ENCODE assay signal across 24 cellular contexts in the genomic region with DNA sequence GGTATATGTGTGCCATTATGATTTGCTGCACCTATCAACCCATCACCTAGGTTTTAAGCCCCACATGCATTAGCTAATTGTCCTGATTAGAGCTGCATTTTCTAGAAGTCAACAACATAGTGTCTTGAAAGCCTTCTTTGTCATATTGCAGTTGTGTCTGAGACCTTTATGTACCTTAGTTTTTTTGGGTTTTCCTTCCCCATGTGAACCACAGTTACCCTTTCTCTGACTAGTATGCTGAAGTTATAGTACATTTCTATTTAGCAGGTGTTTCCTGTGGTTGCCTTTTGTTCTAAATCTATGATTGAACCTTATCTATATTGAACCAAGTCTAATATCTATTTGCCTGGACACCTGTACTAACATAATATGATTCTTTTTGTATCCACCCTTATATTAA.
"Had no signal": no experiment of that assay in that cellular context is flagged by ENCODE, and none has a peak within 500 bp of the region (broad histone marks: within the 10 kb centered on the region; RNA-seq: fewer than 3 reads in every experiment).

No MANE protein-coding gene starts in this region.

- H3K4me3 ChIP-seq: esophagus squamous epithelium, heart right ventricle, left lung, ovary, psoas muscle, sigmoid colon, thoracic aorta, transverse colon, upper lobe of right lung, vagina had no signal

- H3K9me3 Mint-ChIP-seq: natural killer cell; stimulated activated memory B cell treated with anti-CD40 and anti-IgM and Interleukin-4, amounts not matched to agents 10 μg/mL and 1 μg/mL and 100 μg/mL, for 72 hours; stimulated activated naive CD8-positive, alpha-beta T cell treated with anti-CD3 and anti-CD28 coated beads, Interleukin-15, Interleukin-2, amounts not matched to agents 100 ng/mL and 50 ng/mL, for 24 hours had no signal

- H3K36me3 ChIP-seq: esophagus squamous epithelium, heart right ventricle, left lung, ovary, sigmoid colon, thoracic aorta, transverse colon, upper lobe of right lung, vagina had no signal

- DNase-seq: effector memory CD4-positive, alpha-beta T cell; erythroblast; esophagus squamous epithelium; foreskin melanocyte; glutamatergic neuron; heart right ventricle; hippocampal formation; left cardiac atrium; left lung; natural killer cell; occipital lobe; ovary; posterior cingulate gyrus; psoas muscle; right cardiac atrium; sigmoid colon; stimulated activated CD4-positive, alpha-beta T cell treated with anti-CD3 and anti-CD28 coated beads, Interleukin-2, amount 100 ng/mL, for 24 hours; stimulated activated CD4-positive, alpha-beta T cell treated with anti-CD3 and anti-CD28 coated beads, Interleukin-4, amount 100 ng/mL, for 24 hours; transverse colon; upper lobe of right lung had no signal

- ATAC-seq: heart right ventricle; left cardiac atrium; left lung; natural killer cell; psoas muscle; right cardiac atrium; stimulated activated memory B cell treated with anti-CD40 and anti-IgM and Interleukin-4, amounts not matched to agents 10 μg/mL and 1 μg/mL and 100 μg/mL, for 72 hours; upper lobe of right lung had no signal

- H3K4me3 Mint-ChIP-seq: natural killer cell; stimulated activated memory B cell treated with anti-CD40 and anti-IgM and Interleukin-4, amounts not matched to agents 10 μg/mL and 1 μg/mL and 100 μg/mL, for 72 hours; stimulated activated naive CD8-positive, alpha-beta T cell treated with anti-CD3 and anti-CD28 coated beads, Interleukin-15, Interleukin-2, amounts not matched to agents 100 ng/mL and 50 ng/mL, for 24 hours had no signal

- H3K27ac ChIP-seq: esophagus squamous epithelium, heart right ventricle, left lung, ovary, psoas muscle, sigmoid colon, thoracic aorta, transverse colon, upper lobe of right lung, vagina had no signal

- H3K27ac Mint-ChIP-seq: natural killer cell; stimulated activated memory B cell treated with anti-CD40 and anti-IgM and Interleukin-4, amounts not matched to agents 10 μg/mL and 1 μg/mL and 100 μg/mL, for 72 hours; stimulated activated naive CD8-positive, alpha-beta T cell treated with anti-CD3 and anti-CD28 coated beads, Interleukin-15, Interleukin-2, amounts not matched to agents 100 ng/mL and 50 ng/mL, for 24 hours had no signal

- H3K36me3 Mint-ChIP-seq: natural killer cell; stimulated activated memory B cell treated with anti-CD40 and anti-IgM and Interleukin-4, amounts not matched to agents 10 μg/mL and 1 μg/mL and 100 μg/mL, for 72 hours had no signal

- H3K27me3 Mint-ChIP-seq: stimulated activated memory B cell treated with anti-CD40 and anti-IgM and Interleukin-4, amounts not matched to agents 10 μg/mL and 1 μg/mL and 100 μg/mL, for 72 hours; stimulated activated naive CD8-positive, alpha-beta T cell treated with anti-CD3 and anti-CD28 coated beads, Interleukin-15, Interleukin-2, amounts not matched to agents 100 ng/mL and 50 ng/mL, for 24 hours had no signal

- H3K27me3 ChIP-seq: esophagus squamous epithelium, heart right ventricle, left lung, ovary, sigmoid colon, transverse colon, upper lobe of right lung, vagina had no signal

- H3K4me1 Mint-ChIP-seq: natural killer cell had no signal

- H3K4me1 ChIP-seq: esophagus squamous epithelium, left lung, psoas muscle, sigmoid colon, transverse colon, upper lobe of right lung, vagina had no signal

- H3K9me3 ChIP-seq: esophagus squamous epithelium, heart right ventricle, left lung, ovary, psoas muscle, sigmoid colon, thoracic aorta, transverse colon, upper lobe of right lung, vagina had no signal
